ENCODE assay signal across 8 cellular contexts in the genomic region with DNA sequence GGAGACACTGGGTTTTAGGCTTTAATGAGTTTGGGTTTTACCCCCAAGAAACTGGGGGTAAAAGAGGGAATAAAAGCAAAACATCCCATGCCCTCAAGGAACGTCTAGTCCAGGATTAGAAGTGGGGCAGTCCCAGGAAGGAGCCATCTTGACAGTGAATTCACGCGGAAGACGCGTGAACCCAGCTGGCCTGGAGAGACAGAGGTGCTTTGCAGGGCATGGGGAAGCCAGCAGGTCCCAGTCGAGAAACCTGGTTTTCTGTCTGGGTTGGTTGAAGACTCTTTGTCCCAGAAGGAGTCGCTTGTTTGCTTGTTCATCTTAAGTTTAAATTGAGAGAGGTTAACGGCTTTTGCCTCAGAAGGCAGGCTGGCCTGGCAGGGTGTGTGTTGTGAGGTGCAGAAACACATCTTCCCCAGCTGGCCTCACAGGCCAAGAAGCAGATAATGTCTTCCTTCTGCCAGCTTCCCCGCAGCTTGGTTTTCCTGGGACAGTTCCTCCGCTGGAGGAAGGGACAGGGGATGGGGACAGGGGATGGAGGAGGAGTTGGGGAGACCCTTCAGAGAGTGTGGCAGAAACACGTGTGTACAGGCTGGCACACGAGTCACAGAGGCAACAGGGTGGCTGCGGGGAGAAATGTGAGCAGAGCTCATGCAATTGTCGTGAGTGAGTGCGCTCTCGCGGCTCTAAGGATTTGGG. TPM values are rescaled to one million over a fixed set of nuclear protein-coding genes. Genes with fewer than 3 reads are reported as not detected.
A peak's percentile ranks its signal among the peaks of the same experiment; 100 is the strongest.
DNase-seq lines count a peak whose midpoint lies in the region; ATAC-seq and TF ChIP-seq lines count a peak whose summit lies in the region.

No MANE protein-coding gene starts in this region.

- intact Hi-C loops in MCF 10A (cut with micrococcal nuclease) = loop anchor here (1.0 to 5.0 kb wide), 2 partner anchors 88 to 114 kb away; no protein-coding TSS in a partner anchor

- no peaks in the 10 kb centered on the region for H3K36me3 ChIP-seq in suprapubic skin

- peaks cover 19% of the 10 kb centered on the region for H3K4me1 Mint-ChIP-seq in MCF 10A (ENCODE audit: insufficient read depth, unreplicated experiment)
- H3K4me1 Mint-ChIP-seq in mesothelial cell of epicardium = peaks cover 21% of the 10 kb centered on the region
- peaks cover 3 to 6% of the 10 kb centered on the region in 2 donors for H3K4me1 Mint-ChIP-seq in natural killer cell treated with Interleukin-12 subunit alpha and Interleukin-12 subunit beta and Interleukin-15 and Interleukin-18, amount 100 ng/mL, for 72 hours (ENCODE audit: low read depth in 2 of 2)
- H3K4me1 Mint-ChIP-seq in T-helper 17 cell = no peaks in the 10 kb centered on the region

- CTCF ChIA-PET in MCF 10A (lab: Yijun Ruan, JAX) = interaction anchor here (0.6 to 3.6 kb wide), 4 partner anchors 14 to 104 kb away, joined by 3 to 23 read pairs (median 7); no protein-coding TSS in a partner anchor

- H3K27ac ChIP-seq in suprapubic skin = peak overlapping the region; percentile 87

- H3K27me3 Mint-ChIP-seq in MCF 10A (ENCODE audit: insufficient read depth, unreplicated experiment) (no peaks in the 10 kb centered on the region), mesothelial cell of epicardium (ENCODE audit: low read depth) (no peaks in the 10 kb centered on the region), T-helper 17 cell (peaks cover 32% of the 10 kb centered on the region)
- peaks cover 11 to 32% of the 10 kb centered on the region in 2 donors for H3K27me3 Mint-ChIP-seq in natural killer cell treated with Interleukin-12 subunit alpha and Interleukin-12 subunit beta and Interleukin-15 and Interleukin-18, amount 100 ng/mL, for 72 hours

- no TSS peak for BruUV-seq in MCF 10A (replicated peaks; lab: Mats Ljungman, UMichigan)

- TF ChIP-seq EP300 in suprapubic skin (IDR thresholded peaks at IDR 0.05) = no peak

- DNase-seq in NCI-H2171 treated with DMSO at 0.1 percent for 48 hours (lab: John Stamatoyannopoulos, UW) (peak; percentile 83), MCF 10A (ENCODE audit: unreplicated experiment) (no peak), mesothelial cell of epicardium (ENCODE audit: low spot score in 2 of 2, unreplicated experiment in 2 of 2) (no peak), suprapubic skin (ENCODE audit: low spot score in 2 of 2) (no peak), kidney glomerular epithelial cell (lab: John Stamatoyannopoulos, UW) (no peak), NCI-H748 (lab: John Stamatoyannopoulos, UW; ENCODE audit: unreplicated experiment) (no peak), T-helper 17 cell (no peak)
- no peak for DNase-seq in natural killer cell treated with Interleukin-12 subunit alpha and Interleukin-12 subunit beta and Interleukin-15 and Interleukin-18, amount 100 ng/mL, for 72 hours (ENCODE audit: low spot score)

- peaks cover 51% of the 10 kb centered on the region for H3K4me1 ChIP-seq in suprapubic skin

- H3K4me3 Mint-ChIP-seq in MCF 10A (ENCODE audit: unreplicated experiment) = peak overlapping the region; percentile 36
- H3K4me3 Mint-ChIP-seq in mesothelial cell of epicardium = no peak overlapping the region
- H3K4me3 Mint-ChIP-seq in natural killer cell treated with Interleukin-12 subunit alpha and Interleukin-12 subunit beta and Interleukin-15 and Interleukin-18, amount 100 ng/mL, for 72 hours = no peak overlapping the region
- H3K4me3 Mint-ChIP-seq in T-helper 17 cell = no peak overlapping the region

- H3K36me3 Mint-ChIP-seq in MCF 10A (ENCODE audit: insufficient read depth, unreplicated experiment) (peaks cover 6% of the 10 kb centered on the region), mesothelial cell of epicardium (no peaks in the 10 kb centered on the region), T-helper 17 cell (ENCODE audit: low read depth) (peaks cover 4% of the 10 kb centered on the region)
- H3K36me3 Mint-ChIP-seq in natural killer cell treated with Interleukin-12 subunit alpha and Interleukin-12 subunit beta and Interleukin-15 and Interleukin-18, amount 100 ng/mL, for 72 hours = no peaks in the 10 kb centered on the region

- ATAC-seq in natural killer cell treated with Interleukin-12 subunit alpha and Interleukin-12 subunit beta and Interleukin-15 and Interleukin-18, amount 100 ng/mL, for 72 hours = no peak
- no peak for ATAC-seq in T-helper 17 cell

- peak overlapping the region; percentile 2 for H3K4me3 ChIP-seq in suprapubic skin

- WGBS in suprapubic skin = 34% methylated on average over 17 of the region's 17 CpGs

- H3K9me3 Mint-ChIP-seq in MCF 10A (ENCODE audit: unreplicated experiment) (no peaks in the 10 kb centered on the region), mesothelial cell of epicardium (no peaks in the 10 kb centered on the region)
- no peaks in the 10 kb centered on the region for H3K9me3 Mint-ChIP-seq in natural killer cell treated with Interleukin-12 subunit alpha and Interleukin-12 subunit beta and Interleukin-15 and Interleukin-18, amount 100 ng/mL, for 72 hours

- no peak for TF ChIP-seq POLR2A in suprapubic skin (IDR thresholded peaks at IDR 0.05)

- H3K9me3 ChIP-seq in suprapubic skin (no peaks in the 10 kb centered on the region), T-helper 17 cell (ENCODE audit: control insufficient read depth, low read length, poor library complexity, severe bottlenecking) (no peaks in the 10 kb centered on the region)

- H3K27ac Mint-ChIP-seq in MCF 10A (ENCODE audit: low read depth, unreplicated experiment) = no peak overlapping the region
- peak overlapping the region; percentile 78 for H3K27ac Mint-ChIP-seq in mesothelial cell of epicardium
- H3K27ac Mint-ChIP-seq in natural killer cell treated with Interleukin-12 subunit alpha and Interleukin-12 subunit beta and Interleukin-15 and Interleukin-18, amount 100 ng/mL, for 72 hours = no peak overlapping the region
- H3K27ac Mint-ChIP-seq in T-helper 17 cell = no peak overlapping the region

- no peak for TF ChIP-seq CTCF in MCF 10A (IDR thresholded peaks at IDR 0.05; ENCODE audit: unreplicated experiment)
- no peak for TF ChIP-seq CTCF in mesothelial cell of epicardium (IDR thresholded peaks at IDR 0.05; ENCODE audit: unreplicated experiment)
- no peak for TF ChIP-seq CTCF in suprapubic skin (IDR thresholded peaks at IDR 0.05)

- H3K27me3 ChIP-seq in suprapubic skin = no peaks in the 10 kb centered on the region

- POLR2A ChIA-PET in MCF 10A (lab: Yijun Ruan, JAX) = interaction anchor here (0.8 to 3.1 kb wide), 13 partner anchors 9 to 202 kb away, joined by 3 to 40 read pairs (median 5); partner anchors contain the start of genes CD9 and LTBR

RNA-seq across cellular contexts. Expression of gene CD9, which starts 18.5 kb away (rescaled TPM):
- total RNA-seq in MCF 10A (2022) (31.1 and 40.7 TPM in 2 replicates), mesothelial cell of epicardium (20.0 to 22.6 TPM (median 22.3 TPM) in 3 replicates), suprapubic skin (100 to 1,000 TPM; 420 to 548 (median 475) TPM), T-helper 17 cell (10 to 100 TPM in 1 of 2 donors, 1 to 10 TPM in 1; 2.4 to 28.0 TPM)
- total RNA-seq in natural killer cell treated with Interleukin-12 subunit alpha and Interleukin-12 subunit beta and Interleukin-15 and Interleukin-18, amount 100 ng/mL, for 72 hours = 1 to 10 TPM; 1.1 to 3.3 TPM

RNA-seq across cellular contexts. Expression of gene VWF, which starts 57.3 kb away (rescaled TPM):
- total RNA-seq in MCF 10A (2022) = not detected in 2 replicates
- total RNA-seq in mesothelial cell of epicardium = 0.24 to 0.31 TPM (median 0.29 TPM) in 3 replicates
- 10 to 100 TPM; 35.5 to 91.7 (median 61.7) TPM for total RNA-seq in suprapubic skin
- not detected for total RNA-seq in natural killer cell treated with Interleukin-12 subunit alpha and Interleukin-12 subunit beta and Interleukin-15 and Interleukin-18, amount 100 ng/mL, for 72 hours
- 1 to 10 TPM in 1 of 2 donors, under 1 TPM in 1; 0.55 to 4.1 TPM for total RNA-seq in T-helper 17 cell

Comparison
In these comparisons a context has a peak if more than half of its experiments do, and no peak if none do; other contexts are left out.
1. RNA of gene CD9, which starts 18.5 kb away (total RNA-seq): 420 to 548 TPM in suprapubic skin; 31.1 to 40.7 TPM in MCF 10A, 2.4 to 28.0 TPM in T-helper 17 cell, 20.0 to 22.6 TPM in mesothelial cell of epicardium and 1.1 to 3.3 TPM in natural killer cell treated with Interleukin-12 subunit alpha and Interleukin-12 subunit beta and Interleukin-15 and Interleukin-18, amount 100 ng/mL, for 72 hours; every median in the first group is over 10 times any median in the second.
2. RNA of gene VWF, which starts 57.3 kb away (total RNA-seq): 35.5 to 91.7 TPM in suprapubic skin; 0.55 to 4.1 TPM in T-helper 17 cell, 0.24 to 0.31 TPM in mesothelial cell of epicardium, not detected in MCF 10A and not detected in natural killer cell treated with Interleukin-12 subunit alpha and Interleukin-12 subunit beta and Interleukin-15 and Interleukin-18, amount 100 ng/mL, for 72 hours; every median in the first group is over 4 times any median in the second.